8 cellular contexts compared by ENCODE assay signal in the genomic region with DNA sequence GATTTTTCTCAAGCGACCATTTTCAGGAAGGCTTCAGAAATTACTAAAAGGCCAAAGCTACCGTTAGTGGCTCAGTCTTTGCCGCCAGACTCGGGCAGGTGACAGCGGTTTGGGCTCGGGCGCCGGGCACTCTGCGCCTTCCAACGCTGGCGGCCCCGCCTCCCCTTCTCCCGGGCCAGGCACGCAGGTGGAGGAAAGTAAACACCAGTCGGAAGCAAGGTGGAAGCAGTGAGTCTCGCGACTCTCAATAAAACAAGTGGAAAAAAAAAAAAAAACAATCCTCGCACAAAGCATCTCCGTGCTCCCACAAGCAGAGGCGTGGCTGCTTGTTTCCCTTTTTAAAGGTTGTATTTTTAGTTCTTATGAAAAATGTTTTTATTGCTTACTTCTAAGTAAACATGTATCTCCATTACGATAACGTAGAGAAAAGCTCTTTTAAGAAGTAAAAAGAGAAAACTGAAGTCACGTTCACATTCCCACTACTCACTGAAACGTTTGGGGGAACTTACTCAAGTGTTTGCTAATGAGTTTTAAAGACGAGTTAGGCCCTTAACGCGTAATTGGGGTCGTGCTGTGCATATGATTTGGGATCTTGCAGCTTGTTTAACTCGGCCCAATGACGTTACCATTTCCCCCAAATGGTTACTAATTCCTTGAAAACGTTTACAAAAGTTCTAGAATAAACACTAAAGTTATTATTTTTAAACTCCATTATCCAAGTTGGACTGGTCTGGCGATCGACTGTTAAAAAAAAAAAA. TPM values are rescaled to one million over a fixed set of nuclear protein-coding genes. Genes with fewer than 3 reads are reported as not detected.
DNase-seq lines count a peak whose midpoint lies in the region; ATAC-seq and TF ChIP-seq lines count a peak whose summit lies in the region.

No MANE protein-coding gene starts in this region.

- H3K27ac ChIP-seq in tibial nerve = peak overlapping the region in 2 of 4 donors; percentile 78 to 86

- no peak for TF ChIP-seq EP300 in tibial nerve (IDR thresholded peaks at IDR 0.05)

- no peak for TF ChIP-seq POLR2A in tibial nerve (IDR thresholded peaks at IDR 0.05)

- 2 to 3% methylated on average over 33 of the region's 33 CpGs for WGBS in tibial nerve, 2 donors

- H3K9me3 ChIP-seq in mucosa of stomach (ENCODE audit: control insufficient read depth, low read length) (no peaks in the 10 kb centered on the region), tibial nerve (no peaks in the 10 kb centered on the region)

- DNase-seq in GM12865 (ENCODE audit: low read depth) (peak; percentile 63), NCI-H1417 (lab: John Stamatoyannopoulos, UW) (peak; percentile 47 to 94 (median 82)), epithelial cell of esophagus (ENCODE audit: low read depth) (peak; percentile 69), tibial nerve (ENCODE audit: low spot score in 2 of 2) (no peak)
- DNase-seq in activated CD4-positive, alpha-beta T cell treated with anti-CD3 and anti-CD28 coated beads for 48 hours = peak; percentile 68

- peak overlapping the region; percentile 74 for H3K9ac ChIP-seq in mucosa of stomach (ENCODE audit: low read length)

- TF ChIP-seq CTCF in GM12865 (IDR thresholded peaks at IDR 0.05; ENCODE audit: insufficient read depth, low read depth, low read length, missing control alignments) (no peak), epithelial cell of esophagus (IDR thresholded peaks at IDR 0.05; ENCODE audit: insufficient read depth, low read depth, low read length, missing control alignments) (peak; percentile 18), tibial nerve (IDR thresholded peaks at IDR 0.05) (no peak)

- peak overlapping the region; percentile 78 for H3K4me3 ChIP-seq in GM12865 (ENCODE audit: low read depth, low read length)
- peak overlapping the region; percentile 65 for H3K4me3 ChIP-seq in epithelial cell of esophagus (ENCODE audit: low read length)
- H3K4me3 ChIP-seq in mucosa of stomach (ENCODE audit: low read length) = peak overlapping the region; percentile 54
- peak overlapping the region; percentile 55 to 70 (median 63) for H3K4me3 ChIP-seq in tibial nerve

- H3K36me3 ChIP-seq in mucosa of stomach (ENCODE audit: control insufficient read depth, insufficient read depth, low read length) = no peaks in the 10 kb centered on the region
- no peaks in the 10 kb centered on the region for H3K36me3 ChIP-seq in tibial nerve

- H3K27me3 ChIP-seq in mucosa of stomach (ENCODE audit: control insufficient read depth, insufficient read depth, low read length) (no peaks in the 10 kb centered on the region), tibial nerve (no peaks in the 10 kb centered on the region)

- ATAC-seq in HG02759 (IDR thresholded peaks at IDR 0.05; ENCODE audit: unreplicated experiment) (no peak), HG02763 (IDR thresholded peaks at IDR 0.05; ENCODE audit: unreplicated experiment) (no peak)

- H3K4me1 ChIP-seq in mucosa of stomach (ENCODE audit: control insufficient read depth, insufficient read depth, low read length) (peaks cover 14% of the 10 kb centered on the region), tibial nerve (peaks cover 0 to 24% (median 0%) of the 10 kb centered on the region in 4 donors)

RNA-seq across cellular contexts. Expression of gene CDCA7L, which starts 0.9 kb away (rescaled TPM):
- total RNA-seq in tibial nerve = 10 to 100 TPM in 2 of 4 donors, 1 to 10 TPM in 2; 7.4 to 16.9 (median 10.8) TPM

Comparison
In these comparisons a context has a peak if more than half of its experiments do, and no peak if none do; other contexts are left out.
1. DNase-seq: peak in GM12865 (single experiment), NCI-H1417 (3 of 3), activated CD4-positive, alpha-beta T cell treated with anti-CD3 and anti-CD28 coated beads for 48 hours (single experiment) and epithelial cell of esophagus (single experiment); none in tibial nerve (0 of 2).
2. Peak in every context shown above with its lines, with median percentiles within 50 percentile points of each other: H3K4me3 ChIP-seq.